In genomic region chr6:4571011-4571410, GRCh38 we compare ENCODE assay signal across 7 cellular contexts.
"Had no signal": no experiment of that assay in that cellular context is flagged by ENCODE, and none has a peak within 500 bp of the region (broad histone marks: within the 10 kb centered on the region; RNA-seq: fewer than 3 reads in every experiment).

No MANE protein-coding gene starts in this region.

- H3K4me2 ChIP-seq: KMS-11 had no signal

- H3K27ac Mint-ChIP-seq: IgD-negative memory B cell had no signal

- H3K36me3 Mint-ChIP-seq: IgD-negative memory B cell had no signal

- FAIRE-seq: HTR-8/SVneo had no signal

- H3K9ac ChIP-seq: KMS-11 had no signal

- H3K27ac ChIP-seq: HL-60, KMS-11 had no signal

- H3K4me3 Mint-ChIP-seq: IgD-negative memory B cell had no signal

- DNase-seq: IMR-90, KBM-7, KG1 had no signal
